ENCODE assay signal across 9 cellular contexts in the genomic region with DNA sequence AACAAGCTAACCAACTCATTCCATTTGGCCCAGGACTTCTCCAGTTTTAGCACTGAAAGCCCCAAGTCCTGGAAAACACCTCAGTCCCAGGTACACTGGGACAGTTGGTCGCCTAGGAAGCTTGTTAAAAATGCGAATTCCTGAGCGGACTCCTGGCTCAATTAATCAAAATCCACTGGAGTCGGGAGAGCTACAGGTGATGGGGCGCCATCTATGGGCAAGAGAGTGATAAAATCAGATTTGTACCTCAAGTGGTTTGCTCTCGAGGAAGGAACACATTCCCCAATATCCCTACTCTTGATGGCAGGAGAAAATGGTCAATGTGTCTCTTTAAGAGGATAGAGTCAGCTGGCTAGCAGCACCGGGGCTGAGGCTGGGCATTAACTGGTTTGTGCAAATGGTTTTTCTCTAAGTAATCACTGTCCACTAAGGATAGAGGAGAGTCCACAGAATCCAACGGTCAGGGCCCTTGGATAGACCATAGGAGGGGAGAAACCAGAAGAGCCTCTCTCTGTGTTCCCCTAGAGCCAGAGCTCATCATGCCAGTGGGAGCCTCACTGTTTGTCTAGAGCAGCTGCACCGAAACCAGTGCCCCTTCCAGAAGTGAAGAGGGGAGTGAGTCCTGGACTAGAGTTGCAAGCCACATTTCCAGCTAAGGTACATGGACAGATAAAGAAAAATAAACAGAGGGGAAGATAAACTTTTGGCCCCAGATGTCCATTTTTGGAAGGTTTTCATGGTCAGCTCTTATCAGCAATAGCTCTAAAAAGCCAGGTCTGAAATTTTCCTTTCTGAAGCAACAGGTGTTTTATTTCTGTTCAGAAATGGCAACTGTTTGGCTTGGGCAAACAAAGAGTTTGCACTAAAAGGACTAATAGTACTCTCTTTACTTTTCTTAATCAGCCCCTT.
DNase-seq lines count a peak whose midpoint lies in the region; ATAC-seq, FAIRE-seq and TF ChIP-seq lines count a peak whose summit lies in the region.
"Had no signal": no experiment of that assay in that cellular context is flagged by ENCODE, and none has a peak within 500 bp of the region (broad histone marks: within the 10 kb centered on the region; RNA-seq: fewer than 3 reads in every experiment).

No MANE protein-coding gene starts in this region.

- peaks cover 19% of the 10 kb centered on the region for H3K4me1 Mint-ChIP-seq in activated T-helper 1 cell treated with anti-CD3 and anti-CD28 coated beads, Interleukin-12 subunit alpha, Interleukin-12 subunit beta, Interleukin-2, Interleukin-4 antibody, amounts not matched to agents 30 ng/mL and 10 ng/mL and 1 ng/mL, durations not matched to agents 14 hours and 24 hours and 36 hours (ENCODE audit: low read depth)
- peaks cover 10% of the 10 kb centered on the region for H3K4me1 Mint-ChIP-seq in osteocyte (ENCODE audit: unreplicated experiment)

- DNase-seq in Caki2 (ENCODE audit: low read depth) = peak; percentile 27
- peak; percentile 48 for DNase-seq in HTR-8/SVneo (ENCODE audit: insufficient read length, low spot score)
- peak; percentile 84 for DNase-seq in OCI-M1 (lab: John Stamatoyannopoulos, UW)
- peak; percentile 16 for DNase-seq in activated T-helper 1 cell treated with anti-CD3 and anti-CD28 coated beads, Interleukin-12 subunit alpha, Interleukin-12 subunit beta, Interleukin-2, Interleukin-4 antibody, amounts not matched to agents 30 ng/mL and 10 ng/mL and 1 ng/mL, durations not matched to agents 14 hours and 24 hours and 36 hours (ENCODE audit: low spot score)
- DNase-seq in globus pallidus (ENCODE audit: low spot score) = peak; percentile 48
- no peak for DNase-seq in osteocyte (ENCODE audit: extremely low spot score, unreplicated experiment)

- no peak for FAIRE-seq in HTR-8/SVneo (lab: Jason Lieb, UNC)

- H3K4me3 Mint-ChIP-seq in activated T-helper 1 cell treated with anti-CD3 and anti-CD28 coated beads, Interleukin-12 subunit alpha, Interleukin-12 subunit beta, Interleukin-2, Interleukin-4 antibody, amounts not matched to agents 30 ng/mL and 10 ng/mL and 1 ng/mL, durations not matched to agents 14 hours and 24 hours and 36 hours = no peak overlapping the region
- H3K4me3 Mint-ChIP-seq in osteocyte (ENCODE audit: unreplicated experiment) = no peak overlapping the region
- H3K4me3 Mint-ChIP-seq: T-helper 1 cell treated with Interleukin-12 subunit alpha and Interleukin-12 subunit beta and Interleukin-4 antibody, amounts not matched to agents 30 μg/mL and 1 μg/mL, for 36 hours had no signal

- no peaks in the 10 kb centered on the region for H3K9me3 Mint-ChIP-seq in activated T-helper 1 cell treated with anti-CD3 and anti-CD28 coated beads, Interleukin-12 subunit alpha, Interleukin-12 subunit beta, Interleukin-2, Interleukin-4 antibody, amounts not matched to agents 30 ng/mL and 10 ng/mL and 1 ng/mL, durations not matched to agents 14 hours and 24 hours and 36 hours
- no peaks in the 10 kb centered on the region for H3K9me3 Mint-ChIP-seq in osteocyte (ENCODE audit: unreplicated experiment)
- H3K9me3 Mint-ChIP-seq: T-helper 1 cell treated with Interleukin-12 subunit alpha and Interleukin-12 subunit beta and Interleukin-4 antibody, amounts not matched to agents 30 μg/mL and 1 μg/mL, for 36 hours had no signal

- H3K27ac Mint-ChIP-seq in activated T-helper 1 cell treated with anti-CD3 and anti-CD28 coated beads, Interleukin-12 subunit alpha, Interleukin-12 subunit beta, Interleukin-2, Interleukin-4 antibody, amounts not matched to agents 30 ng/mL and 10 ng/mL and 1 ng/mL, durations not matched to agents 14 hours and 24 hours and 36 hours = no peak overlapping the region
- H3K27ac Mint-ChIP-seq in osteocyte (ENCODE audit: unreplicated experiment) = no peak overlapping the region
- H3K27ac Mint-ChIP-seq: T-helper 1 cell treated with Interleukin-12 subunit alpha and Interleukin-12 subunit beta and Interleukin-4 antibody, amounts not matched to agents 30 μg/mL and 1 μg/mL, for 36 hours had no signal

- in situ Hi-C loops in Caki2 (cut with HindIII; ENCODE audit: low pct_unique_long_range_greater_than_20kb, low sequenced_read_pairs) = no loop called here

- intact Hi-C loops in activated T-helper 1 cell treated with anti-CD3 and anti-CD28 coated beads, Interleukin-12 subunit alpha, Interleukin-12 subunit beta, Interleukin-2, Interleukin-4 antibody, amounts not matched to agents 30 ng/mL and 10 ng/mL and 1 ng/mL, durations not matched to agents 14 hours and 24 hours and 36 hours (cut with micrococcal nuclease) = loop anchor here (1.0 to 10.0 kb wide), 5 partner anchors 147 to 630 kb away; a partner anchor contains a TSS

- peak; percentile 86 for TF ChIP-seq CTCF in osteocyte (IDR thresholded peaks at IDR 0.05)

- H3K27me3 Mint-ChIP-seq in activated T-helper 1 cell treated with anti-CD3 and anti-CD28 coated beads, Interleukin-12 subunit alpha, Interleukin-12 subunit beta, Interleukin-2, Interleukin-4 antibody, amounts not matched to agents 30 ng/mL and 10 ng/mL and 1 ng/mL, durations not matched to agents 14 hours and 24 hours and 36 hours (ENCODE audit: insufficient read depth) = peaks cover 48% of the 10 kb centered on the region
- H3K27me3 Mint-ChIP-seq in osteocyte (ENCODE audit: unreplicated experiment) = peaks cover 27% of the 10 kb centered on the region

- no peaks in the 10 kb centered on the region for H3K36me3 Mint-ChIP-seq in activated T-helper 1 cell treated with anti-CD3 and anti-CD28 coated beads, Interleukin-12 subunit alpha, Interleukin-12 subunit beta, Interleukin-2, Interleukin-4 antibody, amounts not matched to agents 30 ng/mL and 10 ng/mL and 1 ng/mL, durations not matched to agents 14 hours and 24 hours and 36 hours (ENCODE audit: low read depth)
- H3K36me3 Mint-ChIP-seq in osteocyte (ENCODE audit: unreplicated experiment) = no peaks in the 10 kb centered on the region

- ATAC-seq in HG03354 (IDR thresholded peaks at IDR 0.05; ENCODE audit: poor library complexity, severe bottlenecking, unreplicated experiment) = no peak
- ATAC-seq in GM19351 (IDR thresholded peaks at IDR 0.05; ENCODE audit: unreplicated experiment) = no peak
